18 cellular contexts compared by ENCODE assay signal in genomic region chr14:50006141-50006540, GRCh38.
"Had no signal": no experiment of that assay in that cellular context is flagged by ENCODE, and none has a peak within 500 bp of the region (broad histone marks: within the 10 kb centered on the region; RNA-seq: fewer than 3 reads in every experiment).

No MANE protein-coding gene starts in this region.

- H3K27me3 Mint-ChIP-seq: T-cell had no signal

- H3K27ac ChIP-seq: cardiac muscle cell, gastroesophageal sphincter, heart right ventricle, pancreas, thoracic aorta had no signal

- ATAC-seq: gastroesophageal sphincter, heart right ventricle, left colon, pancreas, right cardiac atrium, T-cell had no signal

- H3K4me3 ChIP-seq: cardiac muscle cell, gastroesophageal sphincter, heart right ventricle, pancreas, thoracic aorta had no signal

- H3K27ac Mint-ChIP-seq: nephron; T-helper 2 cell treated with Interferon-gamma antibody and Interleukin-4, amounts not matched to agents 5 μg/mL and 100 μg/mL, for 36 hours had no signal

- H3K9me3 Mint-ChIP-seq: nephron; T-cell; T-helper 2 cell treated with Interferon-gamma antibody and Interleukin-4, amounts not matched to agents 5 μg/mL and 100 μg/mL, for 36 hours had no signal

- H3K36me3 ChIP-seq: cardiac muscle cell, gastroesophageal sphincter, heart right ventricle, pancreas, thoracic aorta had no signal

- H3K27me3 ChIP-seq: gastroesophageal sphincter, heart right ventricle, pancreas had no signal

- H3K9me3 ChIP-seq: gastroesophageal sphincter, heart right ventricle, pancreas, thoracic aorta had no signal

- H3K4me3 Mint-ChIP-seq: T-cell; T-helper 2 cell treated with Interferon-gamma antibody and Interleukin-4, amounts not matched to agents 5 μg/mL and 100 μg/mL, for 36 hours had no signal

- DNase-seq: activated CD4-positive, alpha-beta T cell treated with anti-CD3 and anti-CD28 coated beads for 1 hour; activated CD4-positive, alpha-beta T cell treated with anti-CD3 and anti-CD28 coated beads, Interleukin-2, amount 50 U/mL, for 1 hour; activated naive CD4-positive, alpha-beta T cell; activated T-cell treated with anti-CD3 and anti-CD28 coated beads, Interleukin-2, amount 50 U/mL, for 1 hour; erythroblast; heart right ventricle; left colon; mesenchymal stem cell; pancreas; right cardiac atrium; stimulated activated CD4-positive, alpha-beta T cell treated with anti-CD3 and anti-CD28 coated beads, Interleukin-2, amount 100 ng/mL, for 24 hours; stimulated activated naive CD4-positive, alpha-beta T cell; T-cell had no signal
